ENCODE assay signal across 37 cellular contexts in the genomic region with DNA sequence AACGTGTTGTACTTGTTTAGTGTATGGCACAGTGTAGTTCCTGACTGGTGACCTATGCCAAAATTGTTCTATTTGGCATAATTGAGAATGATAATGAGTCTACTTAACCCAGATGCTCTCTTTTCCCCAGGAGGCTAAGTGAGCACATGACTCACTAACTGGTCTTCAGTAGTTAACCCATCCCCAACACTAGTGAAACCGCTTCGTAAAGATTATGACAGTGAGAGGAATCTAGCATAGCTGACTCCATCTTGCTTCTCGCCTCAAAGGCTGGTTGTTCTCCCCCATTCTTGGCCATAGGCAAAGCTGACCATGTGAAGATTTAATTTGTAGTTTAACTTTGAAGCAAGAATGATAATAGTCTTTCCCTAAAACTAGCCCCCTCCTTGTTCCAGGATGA.
"Had no signal": no experiment of that assay in that cellular context is flagged by ENCODE, and none has a peak within 500 bp of the region (broad histone marks: within the 10 kb centered on the region; RNA-seq: fewer than 3 reads in every experiment).

No MANE protein-coding gene starts in this region.

- H3K27me3 ChIP-seq: adrenal gland, cardiac muscle cell had no signal

- H3K36me3 ChIP-seq: adrenal gland, cardiac muscle cell had no signal

- H3K9me3 ChIP-seq: adrenal gland had no signal

- DNase-seq: activated B cell treated with CpG ODN at 0.5 μM for 24 hours; activated CD4-positive, alpha-beta memory T cell treated with anti-CD3 and anti-CD28 coated beads for 36 hours; activated CD4-positive, alpha-beta T cell treated with anti-CD3 and anti-CD28 coated beads for 4 hours; activated CD4-positive, alpha-beta T cell treated with anti-CD3 and anti-CD28 coated beads, Interleukin-2, amount 10 ng/mL, durations not matched to agents 24 days and 14 days; activated CD4-positive, alpha-beta T cell treated with anti-CD3 and anti-CD28 coated beads, Interleukin-2, amount 50 U/mL, for 1 hour; activated CD4-positive, alpha-beta T cell treated with anti-CD3 and anti-CD28 coated beads, Interleukin-2, amount 50 U/mL, for 4 hours; activated CD4-positive, CD25-positive, alpha-beta regulatory T cell treated with anti-CD3 and anti-CD28 coated beads, Interleukin-2, amount 50 U/mL, for 72 hours; activated CD8-positive, alpha-beta memory T cell treated with anti-CD3 and anti-CD28 coated beads, Interleukin-2, amount 50 U/mL, for 4 hours; activated CD8-positive, alpha-beta T cell treated with anti-CD3 and anti-CD28 coated beads for 36 hours; activated effector memory CD4-positive, alpha-beta T cell treated with anti-CD3 and anti-CD28 coated beads, Interleukin-2, amount 50 U/mL, for 16 hours; activated gamma-delta T cell treated with Interleukin-2 at 50 U/mL for 16 hours; activated naive CD4-positive, alpha-beta T cell; activated naive CD4-positive, alpha-beta T cell treated with anti-CD3 and anti-CD28 coated beads for 36 hours; activated naive CD4-positive, alpha-beta T cell treated with anti-CD3 and anti-CD28 coated beads, Interleukin-2, amount 50 U/mL, for 16 hours; activated naive CD8-positive, alpha-beta T cell treated with anti-CD3 and anti-CD28 coated beads for 36 hours; activated T-cell treated with anti-CD3 and anti-CD28 coated beads for 4 hours; activated T-cell treated with anti-CD3 and anti-CD28 coated beads, Interleukin-2, amount 50 U/mL, for 1 hour; activated T-cell treated with anti-CD3 and anti-CD28 coated beads, Interleukin-2, amount 50 U/mL, for 4 hours; activated T-cell treated with anti-CD3 and anti-CD28 coated beads, Interleukin-2, amount 50 U/mL, for 72 hours; adrenal gland; amniotic stem cell; aorta; caudate nucleus; cerebellar nuclear complex; T-helper 2 cell; T-helper 9 cell had no signal

- FAIRE-seq: bronchial epithelial cell, TTC549 had no signal

- H3K4me3 ChIP-seq: adrenal gland, cardiac muscle cell had no signal

- H3K36me3 Mint-ChIP-seq: activated CD4-positive, alpha-beta memory T cell treated with anti-CD3 and anti-CD28 coated beads for 36 hours; activated naive CD4-positive, alpha-beta T cell treated with anti-CD3 and anti-CD28 coated beads, Interleukin-2, amount 50 U/mL, for 72 hours; activated naive CD8-positive, alpha-beta T cell treated with anti-CD3 and anti-CD28 coated beads for 36 hours; brain had no signal

- H3K4me1 Mint-ChIP-seq: activated B cell treated with CpG ODN at 0.5 μM for 24 hours; central memory CD8-positive, alpha-beta T cell had no signal

- H3K27ac ChIP-seq: adrenal gland, cardiac muscle cell, VCaP had no signal

- H3K9me3 Mint-ChIP-seq: activated B cell treated with CpG ODN at 0.5 μM for 24 hours; activated CD4-positive, alpha-beta memory T cell treated with anti-CD3 and anti-CD28 coated beads for 36 hours; activated CD4-positive, alpha-beta T cell treated with anti-CD3 and anti-CD28 coated beads, Interleukin-2, amount 10 ng/mL, durations not matched to agents 24 days and 14 days; activated CD8-positive, alpha-beta T cell treated with anti-CD3 and anti-CD28 coated beads for 36 hours; activated naive CD4-positive, alpha-beta T cell treated with anti-CD3 and anti-CD28 coated beads for 36 hours; activated naive CD4-positive, alpha-beta T cell treated with anti-CD3 and anti-CD28 coated beads, Interleukin-2, amount 50 U/mL, for 72 hours; activated naive CD8-positive, alpha-beta T cell treated with anti-CD3 and anti-CD28 coated beads for 36 hours; activated T-cell treated with anti-CD3 and anti-CD28 coated beads, Interleukin-2, amount 50 U/mL, for 4 hours; activated T-cell treated with anti-CD3 and anti-CD28 coated beads, Interleukin-2, amount 50 U/mL, for 72 hours; activated T-helper 1 cell treated with anti-CD3 and anti-CD28 coated beads, Interleukin-12 subunit alpha, Interleukin-12 subunit beta, Interleukin-2, Interleukin-4 antibody, amounts not matched to agents 30 ng/mL and 10 ng/mL and 1 ng/mL, durations not matched to agents 14 hours and 24 hours and 36 hours; activated T-helper 17 cell treated with anti-CD3 and anti-CD28 coated beads, Interleukin-2, amount 50 U/mL, for 72 hours; central memory CD8-positive, alpha-beta T cell; T-helper 1 cell treated with Interleukin-12 subunit alpha and Interleukin-12 subunit beta and Interleukin-4 antibody, amounts not matched to agents 30 μg/mL and 1 μg/mL, for 36 hours; T-helper 2 cell treated with Interferon-gamma antibody and Interleukin-4, amounts not matched to agents 5 μg/mL and 100 μg/mL, for 36 hours had no signal

- H3K27ac Mint-ChIP-seq: activated B cell treated with CpG ODN at 0.5 μM for 24 hours; activated CD4-positive, alpha-beta memory T cell treated with anti-CD3 and anti-CD28 coated beads for 36 hours; activated CD4-positive, alpha-beta T cell treated with anti-CD3 and anti-CD28 coated beads, Interleukin-2, amount 10 ng/mL, durations not matched to agents 24 days and 14 days; activated CD8-positive, alpha-beta T cell treated with anti-CD3 and anti-CD28 coated beads for 36 hours; activated naive CD4-positive, alpha-beta T cell treated with anti-CD3 and anti-CD28 coated beads for 36 hours; activated naive CD4-positive, alpha-beta T cell treated with anti-CD3 and anti-CD28 coated beads, Interleukin-2, amount 50 U/mL, for 72 hours; activated naive CD8-positive, alpha-beta T cell treated with anti-CD3 and anti-CD28 coated beads for 36 hours; activated T-cell treated with anti-CD3 and anti-CD28 coated beads, Interleukin-2, amount 50 U/mL, for 72 hours; activated T-helper 1 cell treated with anti-CD3 and anti-CD28 coated beads, Interleukin-12 subunit alpha, Interleukin-12 subunit beta, Interleukin-2, Interleukin-4 antibody, amounts not matched to agents 30 ng/mL and 10 ng/mL and 1 ng/mL, durations not matched to agents 14 hours and 24 hours and 36 hours; activated T-helper 17 cell treated with anti-CD3 and anti-CD28 coated beads, Interleukin-2, amount 50 U/mL, for 72 hours; T-helper 1 cell treated with Interleukin-12 subunit alpha and Interleukin-12 subunit beta and Interleukin-4 antibody, amounts not matched to agents 30 μg/mL and 1 μg/mL, for 36 hours; T-helper 2 cell treated with Interferon-gamma antibody and Interleukin-4, amounts not matched to agents 5 μg/mL and 100 μg/mL, for 36 hours had no signal

- H3K4me3 Mint-ChIP-seq: activated B cell treated with CpG ODN at 0.5 μM for 24 hours; activated CD4-positive, alpha-beta memory T cell treated with anti-CD3 and anti-CD28 coated beads for 36 hours; activated CD4-positive, alpha-beta T cell treated with anti-CD3 and anti-CD28 coated beads, Interleukin-2, amount 10 ng/mL, durations not matched to agents 24 days and 14 days; activated CD8-positive, alpha-beta T cell treated with anti-CD3 and anti-CD28 coated beads for 36 hours; activated naive CD4-positive, alpha-beta T cell treated with anti-CD3 and anti-CD28 coated beads for 36 hours; activated naive CD8-positive, alpha-beta T cell treated with anti-CD3 and anti-CD28 coated beads for 36 hours; activated T-cell treated with anti-CD3 and anti-CD28 coated beads, Interleukin-2, amount 50 U/mL, for 4 hours; activated T-cell treated with anti-CD3 and anti-CD28 coated beads, Interleukin-2, amount 50 U/mL, for 72 hours; activated T-helper 1 cell treated with anti-CD3 and anti-CD28 coated beads, Interleukin-12 subunit alpha, Interleukin-12 subunit beta, Interleukin-2, Interleukin-4 antibody, amounts not matched to agents 30 ng/mL and 10 ng/mL and 1 ng/mL, durations not matched to agents 14 hours and 24 hours and 36 hours; activated T-helper 17 cell treated with anti-CD3 and anti-CD28 coated beads, Interleukin-2, amount 50 U/mL, for 72 hours; brain; central memory CD8-positive, alpha-beta T cell; T-helper 1 cell treated with Interleukin-12 subunit alpha and Interleukin-12 subunit beta and Interleukin-4 antibody, amounts not matched to agents 30 μg/mL and 1 μg/mL, for 36 hours; T-helper 2 cell treated with Interferon-gamma antibody and Interleukin-4, amounts not matched to agents 5 μg/mL and 100 μg/mL, for 36 hours had no signal
